ENCODE assay signal across 8 cellular contexts in genomic region chr1:107936498-107937481, GRCh38. TPM values are rescaled to one million over a fixed set of nuclear protein-coding genes. Genes with fewer than 3 reads are reported as not detected.
DNase-seq lines count a peak whose midpoint lies in the region; ATAC-seq and TF ChIP-seq lines count a peak whose summit lies in the region.

No MANE protein-coding gene starts in this region.

- H3K9ac ChIP-seq in BLaER1 treated with 17β-estradiol and CSF1 and Interleukin-3, amounts not matched to agents 10 nM and 100 nM: peak overlapping the region in 5 of 11 experiments; percentile 17 to 70 (median 48); a peak in 9 of 22 replicates

- peaks cover 45 to 86% (median 67%) of the 10 kb centered on the region in 10 experiments for H3K4me1 ChIP-seq in BLaER1 treated with 17β-estradiol and CSF1 and Interleukin-3, amounts not matched to agents 10 nM and 100 nM
- H3K4me1 ChIP-seq in neutrophil (ENCODE audit: control insufficient read depth in 1 of 2, insufficient read depth in 1 of 2, low read depth in 1 of 2, low read length in 1 of 2): peaks cover 83 to 86% of the 10 kb centered on the region in 2 experiments

- TF ChIP-seq CTCF in epithelial cell of proximal tubule (conservative IDR thresholded peaks at IDR 0.05; ENCODE audit: low read depth, low read length) (no peak), neutrophil (IDR thresholded peaks at IDR 0.05) (no peak)

- no peak overlapping the region for H3K4me3 ChIP-seq in BLaER1 treated with 17β-estradiol and CSF1 and Interleukin-3, amounts not matched to agents 10 nM and 100 nM
- peak overlapping the region; percentile 9 for H3K4me3 ChIP-seq in Jurkat, Clone E6-1 (ENCODE audit: low read length)
- H3K4me3 ChIP-seq in epithelial cell of proximal tubule (ENCODE audit: low read depth, low read length) (no peak overlapping the region), neutrophil (ENCODE audit: low read depth in 1 of 2, low read length in 1 of 2) (peak overlapping the region; percentile 43 to 52)

- H3K27me3 ChIP-seq in BLaER1 treated with 17β-estradiol and CSF1 and Interleukin-3, amounts not matched to agents 10 nM and 100 nM: no peaks in the 10 kb centered on the region
- no peaks in the 10 kb centered on the region for H3K27me3 ChIP-seq in neutrophil

- H3K4me2 ChIP-seq in BLaER1 treated with 17β-estradiol and CSF1 and Interleukin-3, amounts not matched to agents 10 nM and 100 nM: peak overlapping the region; percentile 35 to 88 (median 70)

- DNase-seq in Jurkat, Clone E6-1 (ENCODE audit: low read depth, low spot score): no peak
- DNase-seq in activated CD4-positive, alpha-beta T cell treated with anti-CD3 and anti-CD28 coated beads for 24 hours (ENCODE audit: low read depth in 2 of 2): peak; percentile 27 to 49
- DNase-seq in epithelial cell of proximal tubule (ENCODE audit: low read depth) (peak; percentile 89), cerebellar nuclear complex (lab: John Stamatoyannopoulos, UW) (no peak)
- no peak for DNase-seq in effector CD8-positive, alpha-beta T cell (lab: John Stamatoyannopoulos, UW)

- H3K36me3 ChIP-seq in BLaER1 treated with 17β-estradiol and CSF1 and Interleukin-3, amounts not matched to agents 10 nM and 100 nM: peaks cover 0 to 46% (median 7%) of the 10 kb centered on the region in 11 experiments; a peak in 7 of 22 replicates
- no peaks in the 10 kb centered on the region for H3K36me3 ChIP-seq in neutrophil

- H3K27ac ChIP-seq in BLaER1 treated with 17β-estradiol and CSF1 and Interleukin-3, amounts not matched to agents 10 nM and 100 nM: peak overlapping the region in 10 of 11 experiments; percentile 27 to 88 (median 52); a peak in 18 of 22 replicates
- H3K27ac ChIP-seq in neutrophil: peak overlapping the region; percentile 92

- ATAC-seq in GM21515 (IDR thresholded peaks at IDR 0.05; ENCODE audit: unreplicated experiment): peak; percentile 41

- peaks cover 0 to 19% (median 2%) of the 10 kb centered on the region in 11 experiments; a peak in 9 of 22 replicates for H3K9me3 ChIP-seq in BLaER1 treated with 17β-estradiol and CSF1 and Interleukin-3, amounts not matched to agents 10 nM and 100 nM (replicated peaks in 1 of 11)
- no peaks in the 10 kb centered on the region for H3K9me3 ChIP-seq in neutrophil

- peaks cover 0 to 5% (median 0%) of the 10 kb centered on the region in 11 experiments; a peak in 2 of 22 replicates for H4K20me1 ChIP-seq in BLaER1 treated with 17β-estradiol and CSF1 and Interleukin-3, amounts not matched to agents 10 nM and 100 nM

RNA-seq across cellular contexts. Expression of gene VAV3, which starts 28.2 kb away (rescaled TPM):
- 31.2 TPM for polyA plus RNA-seq in Jurkat, Clone E6-1 (2012; ENCODE audit: insufficient read depth, insufficient read length)
- total RNA-seq in epithelial cell of proximal tubule: 8.3 and 9.7 TPM in 2 replicates

Comparison
In these comparisons a context has a peak if more than half of its experiments do, and no peak if none do; other contexts are left out.
1. H3K4me3 ChIP-seq: peak in Jurkat, Clone E6-1 (single experiment) and neutrophil (2 of 2); none in BLaER1 treated with 17β-estradiol and CSF1 and Interleukin-3, amounts not matched to agents 10 nM and 100 nM (0 of 10) and epithelial cell of proximal tubule (single experiment).
2. DNase-seq: peak in activated CD4-positive, alpha-beta T cell treated with anti-CD3 and anti-CD28 coated beads for 24 hours (2 of 2) and epithelial cell of proximal tubule (single experiment); none in Jurkat, Clone E6-1 (single experiment), effector CD8-positive, alpha-beta T cell (single experiment) and cerebellar nuclear complex (0 of 2).